23 cellular contexts compared by ENCODE assay signal in genomic region chr9:74949859-74950258, GRCh38. TPM values are rescaled to one million over a fixed set of nuclear protein-coding genes. Genes with fewer than 3 reads are reported as not detected.
DNase-seq lines count a peak whose midpoint lies in the region; ATAC-seq and TF ChIP-seq lines count a peak whose summit lies in the region.
"Had no signal": no experiment of that assay in that cellular context is flagged by ENCODE, and none has a peak within 500 bp of the region (broad histone marks: within the 10 kb centered on the region; RNA-seq: fewer than 3 reads in every experiment).

No MANE protein-coding gene starts in this region.

- H4K8ac ChIP-seq in trophoblast cell (ENCODE audit: low read depth, low read length): no peak overlapping the region

- POLR2A ChIA-PET in activated CD8-positive, alpha-beta T cell treated with anti-CD3 and anti-CD28 coated beads, Interleukin-2, amount 10 ng/mL, durations not matched to agents 7 days and 5 days (lab: Charles Lee): interaction anchor here (0.6 kb wide), 1 partner anchor 1132 kb away, joined by 4 read pairs; no protein-coding TSS in a partner anchor

- intact Hi-C loops in activated naive CD4-positive, alpha-beta T cell treated with anti-CD3 and anti-CD28 coated beads for 36 hours (cut with micrococcal nuclease): loop anchor here (5.0 kb wide), 3 partner anchors 197 to 942 kb away; partner anchors contain the start of gene PCSK5

- peak overlapping the region; percentile 9 for H3K4me3 Mint-ChIP-seq in activated naive CD4-positive, alpha-beta T cell treated with anti-CD3 and anti-CD28 coated beads, Interleukin-2, amount 10 ng/mL, durations not matched to agents 7 days and 5 days
- no peak overlapping the region for H3K4me3 Mint-ChIP-seq in activated naive CD4-positive, alpha-beta T cell treated with anti-CD3 and anti-CD28 coated beads for 36 hours
- H3K4me3 Mint-ChIP-seq in activated CD8-positive, alpha-beta T cell treated with anti-CD3 and anti-CD28 coated beads, Interleukin-2, amount 10 ng/mL, durations not matched to agents 7 days and 5 days: no peak overlapping the region
- H3K4me3 Mint-ChIP-seq in neural progenitor cell: peak overlapping the region; percentile 64
- H3K4me3 Mint-ChIP-seq: effector memory CD8-positive, alpha-beta T cell had no signal

- no peak overlapping the region for H2AK5ac ChIP-seq in trophoblast cell (ENCODE audit: low read length)

- ATAC-seq in DND-41 (ENCODE audit: insufficient read depth, low read depth) (no peak), HG03175 (IDR thresholded peaks at IDR 0.05; ENCODE audit: unreplicated experiment) (no peak)
- no peak for ATAC-seq in activated CD8-positive, alpha-beta T cell treated with anti-CD3 and anti-CD28 coated beads, Interleukin-2, amount 10 ng/mL, durations not matched to agents 7 days and 5 days
- ATAC-seq: activated CD4-positive, CD25-positive, alpha-beta regulatory T cell treated with anti-CD3 and anti-CD28 coated beads, Interleukin-2, amount 50 U/mL, for 24 hours; effector memory CD8-positive, alpha-beta T cell; esophagus mucosa; right lobe of liver had no signal

- H3K27me3 ChIP-seq in DND-41 (ENCODE audit: insufficient read depth, low read length, poor library complexity) (no peaks in the 10 kb centered on the region), neural progenitor cell (no peaks in the 10 kb centered on the region), trophoblast cell (ENCODE audit: insufficient read depth, low read length) (no peaks in the 10 kb centered on the region)
- H3K27me3 ChIP-seq: brain microvascular endothelial cell, Peyer's patch, right lobe of liver, stomach, transverse colon had no signal

- peaks cover 52% of the 10 kb centered on the region for H3K79me2 ChIP-seq in DND-41 (ENCODE audit: insufficient read depth, low read length)
- H3K79me2 ChIP-seq in neural progenitor cell (ENCODE audit: low read depth): peaks cover 10% of the 10 kb centered on the region
- H3K79me2 ChIP-seq in trophoblast cell (ENCODE audit: control insufficient read depth, insufficient read depth, low read length, poor library complexity): peaks cover 7% of the 10 kb centered on the region

- no CpG with 5 or more reads among the region's 6 CpGs for WGBS in trophoblast cell (ENCODE audit: extremely low coverage, insufficient coverage, insufficient read length)

- peaks cover 10% of the 10 kb centered on the region for H3K79me1 ChIP-seq in trophoblast cell (ENCODE audit: low read length)

- no peak overlapping the region for H3K4ac ChIP-seq in trophoblast cell (ENCODE audit: low read depth, low read length)

- H4K20me1 ChIP-seq in DND-41 (ENCODE audit: insufficient read depth, low read length) (peaks cover 15% of the 10 kb centered on the region; the same call in 1 of the 2 replicates), neural progenitor cell (ENCODE audit: low read depth) (peaks cover 8% of the 10 kb centered on the region)

- H3K27me3 Mint-ChIP-seq in activated naive CD4-positive, alpha-beta T cell treated with anti-CD3 and anti-CD28 coated beads, Interleukin-2, amount 10 ng/mL, durations not matched to agents 7 days and 5 days: no peaks in the 10 kb centered on the region
- no peaks in the 10 kb centered on the region for H3K27me3 Mint-ChIP-seq in activated naive CD4-positive, alpha-beta T cell treated with anti-CD3 and anti-CD28 coated beads for 36 hours (ENCODE audit: low read depth)
- no peaks in the 10 kb centered on the region for H3K27me3 Mint-ChIP-seq in activated CD8-positive, alpha-beta T cell treated with anti-CD3 and anti-CD28 coated beads, Interleukin-2, amount 10 ng/mL, durations not matched to agents 7 days and 5 days (ENCODE audit: low read depth)
- H3K27me3 Mint-ChIP-seq in neural progenitor cell (ENCODE audit: insufficient read depth, low read depth): peaks cover 4% of the 10 kb centered on the region
- H3K27me3 Mint-ChIP-seq: effector memory CD8-positive, alpha-beta T cell had no signal

- peaks cover 45% of the 10 kb centered on the region for H3K4me1 ChIP-seq in DND-41 (ENCODE audit: insufficient read depth, low read length)
- H3K4me1 ChIP-seq in neural progenitor cell: peaks cover 21% of the 10 kb centered on the region
- H3K4me1 ChIP-seq in trophoblast cell (ENCODE audit: control insufficient read depth in 1 of 2, insufficient read depth in 2 of 2, low read length in 2 of 2): peaks cover 0 to 2% of the 10 kb centered on the region in 2 experiments
- H3K4me1 ChIP-seq: right lobe of liver had no signal

- peaks cover 43% of the 10 kb centered on the region for H3F3A ChIP-seq in neural progenitor cell (ENCODE audit: low read depth)

- peak overlapping the region; percentile 90; the same call in 1 of the 2 replicates for H3K4me2 ChIP-seq in DND-41 (ENCODE audit: insufficient read depth, low read length)
- H3K4me2 ChIP-seq in neural progenitor cell: peak overlapping the region; percentile 48
- no peak overlapping the region for H3K4me2 ChIP-seq in trophoblast cell (ENCODE audit: low read length)
- H3K4me2 ChIP-seq: SK-N-SH had no signal

- CTCF ChIA-PET in activated naive CD4-positive, alpha-beta T cell treated with anti-CD3 and anti-CD28 coated beads, Interleukin-2, amount 10 ng/mL, durations not matched to agents 7 days and 5 days (lab: Charles Lee): no interaction called here
- CTCF ChIA-PET in activated naive CD4-positive, alpha-beta T cell treated with anti-CD3 and anti-CD28 coated beads for 36 hours (lab: Charles Lee): interaction anchor here (0.6 to 5.2 kb wide), 2 partner anchors 72 to 176 kb away, joined by 3 to 42 read pairs; no protein-coding TSS in a partner anchor
- CTCF ChIA-PET in activated CD8-positive, alpha-beta T cell treated with anti-CD3 and anti-CD28 coated beads, Interleukin-2, amount 10 ng/mL, durations not matched to agents 7 days and 5 days (lab: Charles Lee): interaction anchor here (1.5 to 2.2 kb wide), 2 partner anchors 52 to 138 kb away, joined by 3 to 6 read pairs; partner anchors contain the start of gene NMRK1

- H3K14ac ChIP-seq in trophoblast cell (ENCODE audit: low read length): no peak overlapping the region

- H3K9me3 ChIP-seq in DND-41 (ENCODE audit: insufficient read depth, low read length, severe bottlenecking): no peaks in the 10 kb centered on the region
- H3K9me3 ChIP-seq in neural progenitor cell (ENCODE audit: low read depth): no peaks in the 10 kb centered on the region
- no peaks in the 10 kb centered on the region for H3K9me3 ChIP-seq in trophoblast cell (ENCODE audit: insufficient read depth, low read depth, low read length)
- H3K9me3 ChIP-seq: Peyer's patch, right lobe of liver, SK-N-SH, stomach, transverse colon had no signal

- H2BK12ac ChIP-seq in trophoblast cell (ENCODE audit: low read length): no peak overlapping the region

- no peak overlapping the region for H3K18ac ChIP-seq in trophoblast cell (ENCODE audit: low read length)

- no peak for DNase-seq in activated naive CD4-positive, alpha-beta T cell treated with anti-CD3 and anti-CD28 coated beads, Interleukin-2, amount 10 ng/mL, durations not matched to agents 7 days and 5 days
- DNase-seq in activated naive CD4-positive, alpha-beta T cell treated with anti-CD3 and anti-CD28 coated beads for 36 hours: no peak
- no peak for DNase-seq in DND-41
- no peak for DNase-seq in activated CD8-positive, alpha-beta T cell treated with anti-CD3 and anti-CD28 coated beads, Interleukin-2, amount 10 ng/mL, durations not matched to agents 7 days and 5 days
- DNase-seq in neural progenitor cell (ENCODE audit: low spot score): peak; percentile 27
- DNase-seq in trophoblast cell: no peak
- no peak for DNase-seq in GM19240 (ENCODE audit: insufficient read length, low spot score)
- DNase-seq: brain microvascular endothelial cell; effector memory CD8-positive, alpha-beta T cell; H7; IMR-90; kidney; mammary epithelial cell; NCI-H2107; Peyer's patch; right lobe of liver; SK-N-SH; stomach; T1000; transverse colon had no signal

- no peak overlapping the region for H4K12ac ChIP-seq in trophoblast cell (ENCODE audit: low read depth, low read length)

- H3K4me3 ChIP-seq in DND-41 (ENCODE audit: low read depth in 1 of 2, low read length in 2 of 2) (no peak overlapping the region; a peak in 1 of 4 replicates), neural progenitor cell (no peak overlapping the region), trophoblast cell (ENCODE audit: low read depth, low read length) (no peak overlapping the region)
- H3K4me3 ChIP-seq: Peyer's patch, right lobe of liver, stomach, transverse colon had no signal

- peaks cover 43% of the 10 kb centered on the region for H3K4me1 Mint-ChIP-seq in activated naive CD4-positive, alpha-beta T cell treated with anti-CD3 and anti-CD28 coated beads, Interleukin-2, amount 10 ng/mL, durations not matched to agents 7 days and 5 days
- peaks cover 25% of the 10 kb centered on the region for H3K4me1 Mint-ChIP-seq in activated naive CD4-positive, alpha-beta T cell treated with anti-CD3 and anti-CD28 coated beads for 36 hours (ENCODE audit: low read depth)
- H3K4me1 Mint-ChIP-seq in activated CD8-positive, alpha-beta T cell treated with anti-CD3 and anti-CD28 coated beads, Interleukin-2, amount 10 ng/mL, durations not matched to agents 7 days and 5 days (ENCODE audit: low read depth): peaks cover 49% of the 10 kb centered on the region
- H3K4me1 Mint-ChIP-seq in neural progenitor cell: peaks cover 25% of the 10 kb centered on the region

- H2BK5ac ChIP-seq in trophoblast cell (ENCODE audit: low read depth, low read length, poor library complexity): no peak overlapping the region

- H3K9me3 Mint-ChIP-seq in activated naive CD4-positive, alpha-beta T cell treated with anti-CD3 and anti-CD28 coated beads, Interleukin-2, amount 10 ng/mL, durations not matched to agents 7 days and 5 days: no peaks in the 10 kb centered on the region
- no peaks in the 10 kb centered on the region for H3K9me3 Mint-ChIP-seq in activated naive CD4-positive, alpha-beta T cell treated with anti-CD3 and anti-CD28 coated beads for 36 hours
- H3K9me3 Mint-ChIP-seq in activated CD8-positive, alpha-beta T cell treated with anti-CD3 and anti-CD28 coated beads, Interleukin-2, amount 10 ng/mL, durations not matched to agents 7 days and 5 days (ENCODE audit: insufficient read depth): no peaks in the 10 kb centered on the region
- H3K9me3 Mint-ChIP-seq in neural progenitor cell: no peaks in the 10 kb centered on the region
- H3K9me3 Mint-ChIP-seq: effector memory CD8-positive, alpha-beta T cell had no signal

- H3K36me3 Mint-ChIP-seq in activated naive CD4-positive, alpha-beta T cell treated with anti-CD3 and anti-CD28 coated beads, Interleukin-2, amount 10 ng/mL, durations not matched to agents 7 days and 5 days: peaks cover 25% of the 10 kb centered on the region
- H3K36me3 Mint-ChIP-seq in activated naive CD4-positive, alpha-beta T cell treated with anti-CD3 and anti-CD28 coated beads for 36 hours (ENCODE audit: low read depth): peaks cover 20% of the 10 kb centered on the region
- peaks cover 43% of the 10 kb centered on the region for H3K36me3 Mint-ChIP-seq in activated CD8-positive, alpha-beta T cell treated with anti-CD3 and anti-CD28 coated beads, Interleukin-2, amount 10 ng/mL, durations not matched to agents 7 days and 5 days (ENCODE audit: low read depth)
- H3K36me3 Mint-ChIP-seq in neural progenitor cell: peaks cover 5% of the 10 kb centered on the region

- H3K27ac Mint-ChIP-seq in activated naive CD4-positive, alpha-beta T cell treated with anti-CD3 and anti-CD28 coated beads, Interleukin-2, amount 10 ng/mL, durations not matched to agents 7 days and 5 days: no peak overlapping the region
- H3K27ac Mint-ChIP-seq in activated naive CD4-positive, alpha-beta T cell treated with anti-CD3 and anti-CD28 coated beads for 36 hours: no peak overlapping the region
- peak overlapping the region; percentile 30 for H3K27ac Mint-ChIP-seq in activated CD8-positive, alpha-beta T cell treated with anti-CD3 and anti-CD28 coated beads, Interleukin-2, amount 10 ng/mL, durations not matched to agents 7 days and 5 days
- no peak overlapping the region for H3K27ac Mint-ChIP-seq in neural progenitor cell
- H3K27ac Mint-ChIP-seq: effector memory CD8-positive, alpha-beta T cell had no signal

- TF ChIP-seq CTCF in DND-41 (IDR thresholded peaks at IDR 0.05; ENCODE audit: borderline replicate concordance, extremely low read depth, low read length, poor library complexity, severe bottlenecking): no peak
- TF ChIP-seq CTCF in neural progenitor cell (IDR thresholded peaks at IDR 0.05): no peak

- H3K36me3 ChIP-seq in DND-41 (ENCODE audit: insufficient read depth, low read length): peaks cover 5% of the 10 kb centered on the region
- H3K36me3 ChIP-seq in neural progenitor cell: no peaks in the 10 kb centered on the region
- H3K36me3 ChIP-seq in trophoblast cell (ENCODE audit: control insufficient read depth in 1 of 2, insufficient read depth in 2 of 2, low read length in 2 of 2): no peaks in the 10 kb centered on the region
- H3K36me3 ChIP-seq: brain microvascular endothelial cell, Peyer's patch, right lobe of liver, stomach, transverse colon had no signal

- H3K27ac ChIP-seq in DND-41 (ENCODE audit: low read length) (no peak overlapping the region), neural progenitor cell (no peak overlapping the region), trophoblast cell (ENCODE audit: low read depth, low read length) (no peak overlapping the region)
- H3K27ac ChIP-seq: brain microvascular endothelial cell, right lobe of liver, stomach, transverse colon had no signal

- no peak overlapping the region for H2BK120ac ChIP-seq in trophoblast cell (ENCODE audit: insufficient read depth, low read length, poor library complexity)

- H3K23ac ChIP-seq in trophoblast cell (ENCODE audit: low read length): no peak overlapping the region

- H3K9ac ChIP-seq in DND-41 (ENCODE audit: low read depth, low read length): no peak overlapping the region
- no peak overlapping the region for H3K9ac ChIP-seq in neural progenitor cell
- no peak overlapping the region for H3K9ac ChIP-seq in trophoblast cell (ENCODE audit: low read length)
- H3K9ac ChIP-seq: SK-N-SH had no signal

- H2AFZ ChIP-seq in DND-41 (ENCODE audit: low read depth, low read length) (no peak overlapping the region), neural progenitor cell (replicated peaks) (no peak overlapping the region), trophoblast cell (ENCODE audit: insufficient read depth, low read length, poor library complexity) (no peak overlapping the region)

- H4K91ac ChIP-seq in trophoblast cell (ENCODE audit: low read depth, low read length): no peak overlapping the region

RNA-seq across cellular contexts. Expression of gene C9orf40, which starts 2.9 kb away (rescaled TPM):
- 10 to 100 TPM; 23.1 to 23.9 TPM for total RNA-seq in activated naive CD4-positive, alpha-beta T cell treated with anti-CD3 and anti-CD28 coated beads for 36 hours
- 10 to 100 TPM; 22.9 TPM for total RNA-seq in activated CD8-positive, alpha-beta T cell treated with anti-CD3 and anti-CD28 coated beads, Interleukin-2, amount 10 ng/mL, durations not matched to agents 7 days and 5 days
- 19.0 and 19.3 TPM in 2 replicates for total RNA-seq in neural progenitor cell (ENCODE audit: low replicate concordance)
- 10.2 TPM in 2 replicates for polyA plus RNA-seq in trophoblast cell (2013)

Comparison
In these comparisons a context has a peak if more than half of its experiments do, and no peak if none do; other contexts are left out.
1. H3K4me3 Mint-ChIP-seq: peak in activated naive CD4-positive, alpha-beta T cell treated with anti-CD3 and anti-CD28 coated beads, Interleukin-2, amount 10 ng/mL, durations not matched to agents 7 days and 5 days (single experiment) and neural progenitor cell (single experiment); none in activated naive CD4-positive, alpha-beta T cell treated with anti-CD3 and anti-CD28 coated beads for 36 hours (single experiment) and activated CD8-positive, alpha-beta T cell treated with anti-CD3 and anti-CD28 coated beads, Interleukin-2, amount 10 ng/mL, durations not matched to agents 7 days and 5 days (single experiment).